1 cellular context compared by ENCODE assay signal in genomic region chr19:46860125-46860845, GRCh38.
A peak's percentile ranks its signal among the peaks of the same experiment; 100 is the strongest.
TF ChIP-seq lines count a peak whose summit lies in the region.

No MANE protein-coding gene starts in this region.

TF ChIP-seq in HepG2, 621 proteins besides CTCF, POLR2A, EP300 and RAD21 (continued from another document and continues in another):
- no peak for TF ChIP-seq CEBPZ (IDR thresholded peaks at IDR 0.05; ENCODE audit: low read length)
- peak; percentile 58 for TF ChIP-seq RBM22 (optimal IDR thresholded peaks at IDR 0.05; ENCODE audit: low read length)
- TF ChIP-seq ZBTB20 (CRISPR knock-in tag; IDR thresholded peaks at IDR 0.05; ENCODE audit: borderline replicate concordance, low read depth): 0 out of 2 replicates have a peak, but pooled peaks have one; percentile 8
- peak; percentile 94 for TF ChIP-seq ZNF605 (CRISPR knock-in tag; IDR thresholded peaks at IDR 0.05)
- TF ChIP-seq TEAD3 (CRISPR knock-in tag; optimal IDR thresholded peaks at IDR 0.05; ENCODE audit: borderline replicate concordance): no peak
- TF ChIP-seq ZNF816 (CRISPR knock-in tag; IDR thresholded peaks at IDR 0.05; ENCODE audit: borderline replicate concordance): no peak
- no peak for TF ChIP-seq ZNF234 (CRISPR knock-in tag; conservative IDR thresholded peaks at IDR 0.05)
- no peak for TF ChIP-seq RCOR2 (CRISPR knock-in tag; IDR thresholded peaks at IDR 0.05)
- no peak for TF ChIP-seq ARID3A (IDR thresholded peaks at IDR 0.05; ENCODE audit: low read depth, low read length)
- TF ChIP-seq ZBTB49 (CRISPR knock-in tag; IDR thresholded peaks at IDR 0.05; ENCODE audit: borderline replicate concordance): no peak
- TF ChIP-seq TBL1XR1 (IDR thresholded peaks at IDR 0.05; ENCODE audit: borderline replicate concordance, low read length, partially characterized antibody): no peak
- TF ChIP-seq ZNF720 (CRISPR knock-in tag; IDR thresholded peaks at IDR 0.05): no peak
- 0 out of 2 replicates have a peak, but pooled peaks have one; percentile 38 for TF ChIP-seq E2F5 (CRISPR knock-in tag; conservative IDR thresholded peaks at IDR 0.05)
- peak; percentile 91; the same call in 1 of the 2 replicates for TF ChIP-seq CHCHD3 (CRISPR knock-in tag; IDR thresholded peaks at IDR 0.05)
- TF ChIP-seq SP1 (IDR thresholded peaks at IDR 0.05): peak; percentile 65; the same call in 1 of the 2 replicates
- TF ChIP-seq SP1 (CRISPR knock-in tag; IDR thresholded peaks at IDR 0.05): peak; percentile 87
- peak; percentile 31; the same call in 1 of the 2 replicates for TF ChIP-seq ZNF280B (CRISPR knock-in tag; IDR thresholded peaks at IDR 0.05; ENCODE audit: borderline replicate concordance)
- no peak for TF ChIP-seq PTBP1 (IDR thresholded peaks at IDR 0.05; ENCODE audit: low read depth, low read length, poor library complexity, severe bottlenecking)
- peak; percentile 67 for TF ChIP-seq PHF8 (CRISPR knock-in tag; IDR thresholded peaks at IDR 0.05)
- no peak for TF ChIP-seq PRPF4 (IDR thresholded peaks at IDR 0.05; ENCODE audit: low read depth, low read length, poor library complexity, severe bottlenecking)
- peak; percentile 35 for TF ChIP-seq KDM2A (CRISPR knock-in tag; IDR thresholded peaks at IDR 0.05; ENCODE audit: borderline replicate concordance, low read depth)
- no peak for TF ChIP-seq ZFP62 (CRISPR knock-in tag; IDR thresholded peaks at IDR 0.05)
- no peak; the same call in 1 of the 2 replicates for TF ChIP-seq TIGD3 (CRISPR knock-in tag; IDR thresholded peaks at IDR 0.05; ENCODE audit: borderline replicate concordance)
- peak; percentile 80; the same call in 1 of the 2 replicates for TF ChIP-seq ZFYVE20 (CRISPR knock-in tag; IDR thresholded peaks at IDR 0.05; ENCODE audit: borderline replicate concordance, low read depth)
- TF ChIP-seq IRF9 (CRISPR knock-in tag; IDR thresholded peaks at IDR 0.05; ENCODE audit: borderline replicate concordance): peak; percentile 58
- TF ChIP-seq ARID2 (CRISPR knock-in tag; IDR thresholded peaks at IDR 0.05; ENCODE audit: borderline replicate concordance): no peak; the same call in 1 of the 2 replicates
- peak; percentile 95 for TF ChIP-seq ZNF775 (CRISPR knock-in tag; IDR thresholded peaks at IDR 0.05; ENCODE audit: borderline replicate concordance)
- TF ChIP-seq SYNCRIP (IDR thresholded peaks at IDR 0.05; ENCODE audit: insufficient read depth, low read depth, low read length): no peak
- no peak for TF ChIP-seq SRSF9 (IDR thresholded peaks at IDR 0.05; ENCODE audit: borderline replicate concordance, insufficient read depth, low read depth, low read length, poor library complexity, severe bottlenecking)
- no peak for TF ChIP-seq ATRX (CRISPR knock-in tag; IDR thresholded peaks at IDR 0.05; ENCODE audit: borderline replicate concordance)
- TF ChIP-seq EEA1 (CRISPR knock-in tag; IDR thresholded peaks at IDR 0.05; ENCODE audit: borderline replicate concordance): peak; percentile 58; the same call in 1 of the 2 replicates
- TF ChIP-seq ZNF260 (CRISPR knock-in tag; IDR thresholded peaks at IDR 0.05; ENCODE audit: borderline replicate concordance, low read depth): 0 out of 2 replicates have a peak, but pooled peaks have one; percentile 47
- TF ChIP-seq SNAI1 (CRISPR knock-in tag; IDR thresholded peaks at IDR 0.05; ENCODE audit: borderline replicate concordance): no peak
- TF ChIP-seq, protein P1, sequence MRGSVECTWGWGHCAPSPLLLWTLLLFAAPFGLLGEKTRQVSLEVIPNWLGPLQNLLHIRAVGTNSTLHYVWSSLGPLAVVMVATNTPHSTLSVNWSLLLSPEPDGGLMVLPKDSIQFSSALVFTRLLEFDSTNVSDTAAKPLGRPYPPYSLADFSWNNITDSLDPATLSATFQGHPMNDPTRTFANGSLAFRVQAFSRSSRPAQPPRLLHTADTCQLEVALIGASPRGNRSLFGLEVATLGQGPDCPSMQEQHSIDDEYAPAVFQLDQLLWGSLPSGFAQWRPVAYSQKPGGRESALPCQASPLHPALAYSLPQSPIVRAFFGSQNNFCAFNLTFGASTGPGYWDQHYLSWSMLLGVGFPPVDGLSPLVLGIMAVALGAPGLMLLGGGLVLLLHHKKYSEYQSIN (CRISPR knock-in tag; IDR thresholded peaks at IDR 0.05; ENCODE audit: borderline replicate concordance): no peak
- TF ChIP-seq ZZZ3 (CRISPR knock-in tag; IDR thresholded peaks at IDR 0.05; ENCODE audit: borderline replicate concordance): peak; percentile 82; the same call in 1 of the 2 replicates
- no peak for TF ChIP-seq ZNF17 (CRISPR knock-in tag; IDR thresholded peaks at IDR 0.05)
- no peak; the same call in 1 of the 2 replicates for TF ChIP-seq ZNF709 (CRISPR knock-in tag; IDR thresholded peaks at IDR 0.05)
- TF ChIP-seq SUZ12 (IDR thresholded peaks at IDR 0.05; ENCODE audit: low read depth, low read length): no peak
- TF ChIP-seq ZNF652 (CRISPR knock-in tag; IDR thresholded peaks at IDR 0.05; ENCODE audit: borderline replicate concordance, low read depth): no peak
- TF ChIP-seq SRSF1 (optimal IDR thresholded peaks at IDR 0.05; ENCODE audit: low read depth, low read length): peak; percentile 84
- peak; percentile 20 for TF ChIP-seq ZNF264 (CRISPR knock-in tag; IDR thresholded peaks at IDR 0.05)
- TF ChIP-seq ZNF446 (CRISPR knock-in tag; IDR thresholded peaks at IDR 0.05): no peak; the same call in 1 of the 2 replicates
- no peak for TF ChIP-seq HNRNPH1 (optimal IDR thresholded peaks at IDR 0.05; ENCODE audit: low read depth, low read length)
- TF ChIP-seq KAT7 (CRISPR knock-in tag; IDR thresholded peaks at IDR 0.05; ENCODE audit: borderline replicate concordance): peak; percentile 19; the same call in 1 of the 2 replicates
- no peak for TF ChIP-seq ATM (IDR thresholded peaks at IDR 0.05; ENCODE audit: borderline replicate concordance)
- peak; percentile 57 for TF ChIP-seq SP5 (CRISPR knock-in tag; IDR thresholded peaks at IDR 0.05; ENCODE audit: borderline replicate concordance, low read depth)
- TF ChIP-seq, protein P2, sequence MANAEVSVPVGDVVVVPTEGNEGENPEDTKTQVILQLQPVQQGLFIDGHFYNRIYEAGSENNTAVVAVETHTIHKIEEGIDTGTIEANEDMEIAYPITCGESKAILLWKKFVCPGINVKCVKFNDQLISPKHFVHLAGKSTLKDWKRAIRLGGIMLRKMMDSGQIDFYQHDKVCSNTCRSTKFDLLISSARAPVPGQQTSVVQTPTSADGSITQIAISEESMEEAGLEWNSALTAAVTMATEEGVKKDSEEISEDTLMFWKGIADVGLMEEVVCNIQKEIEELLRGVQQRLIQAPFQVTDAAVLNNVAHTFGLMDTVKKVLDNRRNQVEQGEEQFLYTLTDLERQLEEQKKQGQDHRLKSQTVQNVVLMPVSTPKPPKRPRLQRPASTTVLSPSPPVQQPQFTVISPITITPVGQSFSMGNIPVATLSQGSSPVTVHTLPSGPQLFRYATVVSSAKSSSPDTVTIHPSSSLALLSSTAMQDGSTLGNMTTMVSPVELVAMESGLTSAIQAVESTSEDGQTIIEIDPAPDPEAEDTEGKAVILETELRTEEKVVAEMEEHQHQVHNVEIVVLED (CRISPR knock-in tag; IDR thresholded peaks at IDR 0.05; ENCODE audit: borderline replicate concordance): peak; percentile 93
- TF ChIP-seq MAFK (conservative IDR thresholded peaks at IDR 0.05 in 1 of 2, IDR thresholded peaks at IDR 0.05 in 1 of 2; ENCODE audit: low read length in 2 of 2): no peak
